2 cellular contexts compared by ENCODE assay signal in genomic region chr11:34309970-34310369, GRCh38.
TF ChIP-seq lines count a peak whose summit lies in the region.

No MANE protein-coding gene starts in this region.

TF ChIP-seq in HEK293, 187 proteins besides CTCF, POLR2A, EP300 and RAD21 (continued from another document):
- TF ChIP-seq ZBTB6 (tag by site-specific recombination; IDR thresholded peaks at IDR 0.05) = peak; percentile 45; the same call in 1 of the 2 replicates
- no peak for TF ChIP-seq ZNF521 (tag by site-specific recombination; IDR thresholded peaks at IDR 0.05)
- TF ChIP-seq ZNF791 (tag by site-specific recombination; IDR thresholded peaks at IDR 0.05) = no peak
- no peak for TF ChIP-seq ZNF274 (IDR thresholded peaks at IDR 0.05; ENCODE audit: low read length)
- TF ChIP-seq ZNF274 (tag by site-specific recombination; IDR thresholded peaks at IDR 0.05; ENCODE audit: borderline replicate concordance) = no peak
- TF ChIP-seq ZBTB17 (tag by site-specific recombination; IDR thresholded peaks at IDR 0.05) = peak; percentile 55; the same call in 1 of the 2 replicates

TF ChIP-seq in WTC11, 78 proteins besides CTCF, POLR2A, EP300 and RAD21 (continued from another document):
- TF ChIP-seq PRDM15 (CRISPR knock-in tag; IDR thresholded peaks at IDR 0.05) (no peak), NFATC4 (CRISPR knock-in tag; IDR thresholded peaks at IDR 0.05) (no peak), ZBTB43 (CRISPR knock-in tag; IDR thresholded peaks at IDR 0.05) (no peak), ATF6 (CRISPR knock-in tag; IDR thresholded peaks at IDR 0.05) (no peak), NFE2L1 (CRISPR knock-in tag; IDR thresholded peaks at IDR 0.05) (no peak), CDX4 (CRISPR knock-in tag; IDR thresholded peaks at IDR 0.05; ENCODE audit: borderline replicate concordance) (no peak), PREB (CRISPR knock-in tag; IDR thresholded peaks at IDR 0.05; ENCODE audit: borderline replicate concordance) (no peak), ELF4 (CRISPR knock-in tag; IDR thresholded peaks at IDR 0.05; ENCODE audit: low read depth) (no peak), ZNF121 (CRISPR knock-in tag; IDR thresholded peaks at IDR 0.05) (no peak)
TF ChIP-seq in WTC11: peak in this region for 0.
